9 cellular contexts compared by ENCODE assay signal in the genomic region with DNA sequence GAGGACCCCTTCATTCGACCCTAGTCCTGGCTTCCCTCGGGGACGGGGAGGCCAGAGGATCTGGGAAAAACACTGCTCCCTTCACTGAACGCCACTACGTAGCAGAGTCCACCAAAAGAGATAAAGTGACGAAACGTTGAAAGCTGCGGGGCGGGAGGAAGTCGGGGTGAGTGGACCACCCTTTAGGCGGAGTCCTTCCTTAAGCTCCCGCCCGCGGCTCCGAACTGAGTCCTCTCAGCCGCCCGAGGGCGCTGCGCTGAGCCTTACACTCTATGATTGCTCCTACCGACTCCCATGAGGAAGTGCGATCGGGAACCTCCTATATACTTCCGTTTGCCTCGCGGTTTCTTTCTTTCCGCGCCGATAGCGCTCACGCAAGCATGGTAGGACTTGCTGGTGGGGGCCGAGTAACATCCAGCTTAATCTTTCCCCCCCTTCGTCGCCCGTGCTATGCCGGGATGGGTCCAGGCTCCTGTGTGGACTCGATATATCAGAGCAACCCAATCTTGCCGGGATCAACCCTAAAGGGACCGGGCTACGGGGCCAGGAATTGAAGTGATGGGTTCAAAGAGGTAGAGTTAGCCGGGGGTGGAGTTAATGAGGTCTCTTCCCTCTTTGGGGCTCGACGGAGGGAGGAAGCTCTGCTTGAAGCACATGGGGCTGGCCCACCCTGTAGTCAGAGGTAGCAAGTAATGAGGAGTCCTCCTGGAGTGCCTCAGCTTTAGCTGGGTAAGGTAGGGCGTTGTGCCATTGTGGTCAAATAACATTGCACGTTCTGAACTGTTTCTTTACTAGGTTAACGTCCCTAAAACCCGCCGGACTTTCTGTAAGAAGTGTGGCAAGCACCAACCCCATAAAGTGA. TPM values are rescaled to one million over a fixed set of nuclear protein-coding genes. Genes with fewer than 3 reads are reported as not detected.
DNase-seq lines count a peak whose midpoint lies in the region; ATAC-seq, FAIRE-seq and TF ChIP-seq lines count a peak whose summit lies in the region.
"Had no signal": no experiment of that assay in that cellular context is flagged by ENCODE, and none has a peak within 500 bp of the region (broad histone marks: within the 10 kb centered on the region; RNA-seq: fewer than 3 reads in every experiment).

A gene (plus strand): TSS at position 348 of the 862 bp plus-strand sequence. CDS start 33 bp downstream, at position 381.

- ATAC-seq in GM18870 (IDR thresholded peaks at IDR 0.05; ENCODE audit: unreplicated experiment), result peak; percentile 69
- peak; percentile 86 for ATAC-seq in HG03139 (IDR thresholded peaks at IDR 0.05; ENCODE audit: unreplicated experiment)

- TF ChIP-seq CTCF in AG04450 (IDR thresholded peaks at IDR 0.05; ENCODE audit: low read depth, low read length) (peak; percentile 77), WERI-Rb-1 (IDR thresholded peaks at IDR 0.05; ENCODE audit: low read depth, low read length) (peak; percentile 75), bronchial epithelial cell (IDR thresholded peaks at IDR 0.05; ENCODE audit: insufficient read depth, low read length, severe bottlenecking) (peak; percentile 83)

- H3K27ac ChIP-seq in AG04450 (ENCODE audit: low read depth, low read length) (peak within 1 kb of the TSS; percentile 68), WERI-Rb-1 (peak within 1 kb of the TSS; percentile 75)

- DNase-seq in AG04450 (ENCODE audit: low read depth, low spot score), result peak; percentile 72
- DNase-seq in NCI-H2196 treated with DMSO at 0.1 percent for 48 hours (lab: John Stamatoyannopoulos, UW; ENCODE audit: unreplicated experiment), result peak; percentile 81
- DNase-seq in WERI-Rb-1, result peak; percentile 89
- peak; percentile 77 for DNase-seq in bronchial epithelial cell (ENCODE audit: low read depth)
- peak; percentile 88 for DNase-seq in iris pigment epithelial cell (ENCODE audit: low read depth)
- peak; percentile 76 for DNase-seq in stimulated activated CD4-positive, alpha-beta T cell treated with anti-CD3 and anti-CD28 coated beads, Interleukin-12 subunit alpha, Interleukin-12 subunit beta, amount 100 ng/mL, for 4 hours

- CTCF ChIA-PET in AG04450 (lab: Charles Lee), result interaction anchor here (0.6 to 1.7 kb wide), 22 partner anchors 9 to 573 kb away, joined by 3 to 13 read pairs (median 4); a partner anchor contains a TSS

- FAIRE-seq in bronchial epithelial cell (lab: Jason Lieb, UNC), result no peak
- FAIRE-seq: TTC549 had no signal

- H3K9me3 ChIP-seq in AG04450 (ENCODE audit: control insufficient read depth, insufficient read depth, low read length) (no peaks in the 10 kb centered on the region), WERI-Rb-1 (ENCODE audit: severe bottlenecking) (peaks cover 3% of the 10 kb centered on the region)

- POLR2A ChIA-PET in AG04450 (lab: Yijun Ruan, JAX), result interaction anchor here (0.6 to 2.1 kb wide), 11 partner anchors 10 to 161 kb away, joined by 3 to 9 read pairs (median 6); a partner anchor contains a TSS

- H3K4me3 ChIP-seq in AG04450 (ENCODE audit: low read depth, low read length) (peak within 1 kb of the TSS; percentile 75), WERI-Rb-1 (ENCODE audit: low read depth, low read length) (peak within 1 kb of the TSS; percentile 76), bronchial epithelial cell (ENCODE audit: low read depth, low read length) (peak within 1 kb of the TSS; percentile 61)

- H3K36me3 ChIP-seq in WERI-Rb-1 (peaks cover 26% of the 10 kb centered on the region), bronchial epithelial cell (ENCODE audit: control insufficient read depth, insufficient read depth, low read length) (peaks cover 5% of the 10 kb centered on the region)

- peaks cover 5% of the 10 kb centered on the region for H3K27me3 ChIP-seq in AG04450 (ENCODE audit: control insufficient read depth, insufficient read depth, low read length)
- H3K27me3 ChIP-seq in WERI-Rb-1 (ENCODE audit: insufficient read depth, low read depth, severe bottlenecking), result peaks cover 4% of the 10 kb centered on the region
- H3K27me3 ChIP-seq in bronchial epithelial cell (ENCODE audit: control insufficient read depth, insufficient read depth, low read length), result no peaks in the 10 kb centered on the region

RNA-seq across cellular contexts. Expression of the gene that starts here (rescaled TPM):
- polyA plus RNA-seq in AG04450 (2011; rRNA removed), result 2,019 and 2,123 TPM in 2 replicates
- polyA minus RNA-seq in AG04450 (2011; rRNA and poly(A)+ RNA removed), result 67.7 and 86.6 TPM in 2 replicates
- total RNA-seq in bronchial epithelial cell, result 736 and 1,171 TPM in 2 replicates

Comparison
In these comparisons a context has a peak if more than half of its experiments do, and no peak if none do; other contexts are left out.
1. Peak in every context shown above with its lines: DNase-seq, ATAC-seq, H3K4me3 ChIP-seq and H3K27ac ChIP-seq.